ENCODE assay signal across 20 cellular contexts in genomic region chr12:12156835-12157234, GRCh38.
"Had no signal": no experiment of that assay in that cellular context is flagged by ENCODE, and none has a peak within 500 bp of the region (broad histone marks: within the 10 kb centered on the region; RNA-seq: fewer than 3 reads in every experiment).

No MANE protein-coding gene starts in this region.

- ATAC-seq: gastrocnemius medialis; psoas muscle; right cardiac atrium; stimulated activated naive CD8-positive, alpha-beta T cell treated with anti-CD3 and anti-CD28 coated beads, Interleukin-15, Interleukin-2, amounts not matched to agents 100 U/mL and 50 U/mL, for 24 hours had no signal

- H3K4me3 ChIP-seq: colonic mucosa, dorsolateral prefrontal cortex, esophagus squamous epithelium, gastrocnemius medialis, psoas muscle, upper lobe of right lung had no signal

- H3K4me1 ChIP-seq: colonic mucosa, upper lobe of right lung had no signal

- H3K36me3 ChIP-seq: colonic mucosa, gastrocnemius medialis had no signal

- H3K9me3 ChIP-seq: colonic mucosa, esophagus squamous epithelium, gastrocnemius medialis, psoas muscle, upper lobe of right lung had no signal

- DNase-seq: activated B cell treated with CpG ODN at 0.5 μM for 24 hours; activated CD4-positive, alpha-beta memory T cell treated with anti-CD3 and anti-CD28 coated beads for 36 hours; activated CD4-positive, alpha-beta T cell treated with anti-CD3 and anti-CD28 coated beads for 4 hours; activated naive CD4-positive, alpha-beta T cell treated with Interleukin-2 at 50 U/mL for 16 hours; activated naive CD8-positive, alpha-beta T cell treated with anti-CD3 and anti-CD28 coated beads for 36 hours; activated T-cell treated with anti-CD3 and anti-CD28 coated beads, Interleukin-2, amount 50 U/mL, for 48 hours; colonic mucosa; dorsolateral prefrontal cortex; esophagus squamous epithelium; gastrocnemius medialis; head of caudate nucleus; hypothalamus; naive B cell; psoas muscle; right cardiac atrium; stimulated activated CD4-positive, alpha-beta T cell treated with anti-CD3 and anti-CD28 coated beads, Interleukin-12 subunit alpha, Interleukin-12 subunit beta, amount 100 ng/mL, for 4 hours; stimulated activated CD4-positive, alpha-beta T cell treated with anti-CD3 and anti-CD28 coated beads, Interleukin-4, amount 100 ng/mL, for 4 hours; stimulated activated naive CD8-positive, alpha-beta T cell treated with anti-CD3 and anti-CD28 coated beads, Interleukin-15, Interleukin-2, amounts not matched to agents 100 U/mL and 50 U/mL, for 24 hours; T1000; upper lobe of right lung had no signal

- H3K27me3 ChIP-seq: colonic mucosa, dorsolateral prefrontal cortex, esophagus squamous epithelium, gastrocnemius medialis, upper lobe of right lung had no signal

- H3K27ac ChIP-seq: colonic mucosa, esophagus squamous epithelium, gastrocnemius medialis, psoas muscle, upper lobe of right lung had no signal
